In the genomic region with DNA sequence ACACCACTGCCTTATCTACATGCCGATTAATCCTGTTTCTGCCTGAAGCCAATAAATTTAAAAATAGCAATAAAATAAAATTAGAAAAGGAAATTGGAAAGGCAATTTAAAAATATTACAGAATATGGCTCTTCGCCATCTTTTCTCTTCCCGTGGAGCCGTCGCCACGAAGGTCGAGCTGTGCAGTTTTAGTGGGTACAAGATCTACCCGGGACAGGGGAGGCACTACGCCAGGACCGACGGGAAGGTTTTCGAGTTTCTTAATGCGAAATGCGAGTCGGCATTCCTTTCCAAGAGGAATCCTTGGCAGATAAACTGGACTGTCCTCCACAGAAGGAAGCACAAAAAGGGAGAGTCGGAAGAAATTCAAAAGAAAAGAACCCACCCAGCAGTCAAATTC, we compare ENCODE assay signal across 30 cellular contexts.
"Had no signal": no experiment of that assay in that cellular context is flagged by ENCODE, and none has a peak within 500 bp of the region (broad histone marks: within the 10 kb centered on the region; RNA-seq: fewer than 3 reads in every experiment).

No MANE protein-coding gene starts in this region.

- H3K4me1 ChIP-seq: adrenal gland, body of pancreas had no signal

- H3K36me3 ChIP-seq: adrenal gland, cardiac muscle cell had no signal

- H3K4me3 Mint-ChIP-seq: activated CD4-positive, alpha-beta T cell treated with anti-CD3 and anti-CD28 coated beads for 36 hours; activated CD4-positive, alpha-beta T cell treated with anti-CD3 and anti-CD28 coated beads, Interleukin-2, amount 10 ng/mL, durations not matched to agents 7 days and 5 days; activated CD8-positive, alpha-beta T cell treated with anti-CD3 and anti-CD28 coated beads for 36 hours; activated naive CD4-positive, alpha-beta T cell treated with anti-CD3 and anti-CD28 coated beads for 36 hours; activated naive CD4-positive, alpha-beta T cell treated with anti-CD3 and anti-CD28 coated beads, Interleukin-2, amount 50 U/mL, for 24 hours; activated naive CD8-positive, alpha-beta T cell treated with anti-CD3 and anti-CD28 coated beads for 36 hours; activated naive CD8-positive, alpha-beta T cell treated with anti-CD3 and anti-CD28 coated beads, Interleukin-2, amount 50 U/mL, for 24 hours; activated T-helper 1 cell treated with anti-CD3 and anti-CD28 coated beads, Interleukin-12 subunit alpha, Interleukin-12 subunit beta, Interleukin-2, Interleukin-4 antibody, amounts not matched to agents 30 ng/mL and 10 ng/mL and 1 ng/mL, durations not matched to agents 14 hours and 24 hours and 36 hours; central memory CD8-positive, alpha-beta T cell; dendritic cell treated with granulocyte-macrophage colony-stimulating factor and Interleukin-4, amounts not matched to agents 40 ng/mL and 50 ng/mL, for 4 days; endodermal cell; T-helper 17 cell; T-helper 2 cell treated with Interferon-gamma antibody and Interleukin-4, amounts not matched to agents 5 μg/mL and 100 μg/mL, for 36 hours had no signal

- H3K27ac ChIP-seq: adrenal gland, body of pancreas, cardiac muscle cell, coronary artery, dorsolateral prefrontal cortex had no signal

- H3K27me3 Mint-ChIP-seq: activated CD4-positive, alpha-beta T cell treated with anti-CD3 and anti-CD28 coated beads for 36 hours; activated CD4-positive, alpha-beta T cell treated with anti-CD3 and anti-CD28 coated beads, Interleukin-2, amount 10 ng/mL, durations not matched to agents 7 days and 5 days; activated CD8-positive, alpha-beta T cell treated with anti-CD3 and anti-CD28 coated beads for 36 hours; activated naive CD4-positive, alpha-beta T cell treated with anti-CD3 and anti-CD28 coated beads, Interleukin-2, amount 50 U/mL, for 24 hours; activated naive CD8-positive, alpha-beta T cell treated with anti-CD3 and anti-CD28 coated beads for 36 hours; activated naive CD8-positive, alpha-beta T cell treated with anti-CD3 and anti-CD28 coated beads, Interleukin-2, amount 50 U/mL, for 24 hours; dendritic cell treated with granulocyte-macrophage colony-stimulating factor and Interleukin-4, amounts not matched to agents 40 ng/mL and 50 ng/mL, for 4 days; T-helper 17 cell had no signal

- DNase-seq: activated CD4-positive, alpha-beta T cell treated with anti-CD3 and anti-CD28 coated beads for 36 hours; activated CD4-positive, alpha-beta T cell treated with anti-CD3 and anti-CD28 coated beads, Interleukin-2, amount 10 ng/mL, durations not matched to agents 7 days and 5 days; activated CD4-positive, alpha-beta T cell treated with anti-CD3 and anti-CD28 coated beads, Interleukin-2, amount 50 U/mL, for 4 hours; activated CD4-positive, CD25-positive, alpha-beta regulatory T cell; activated CD4-positive, CD25-positive, alpha-beta regulatory T cell treated with anti-CD3 and anti-CD28 coated beads, Interleukin-2, amount 50 U/mL, for 72 hours; activated CD8-positive, alpha-beta memory T cell treated with anti-CD3 and anti-CD28 coated beads for 24 hours; activated CD8-positive, alpha-beta T cell treated with anti-CD3 and anti-CD28 coated beads for 36 hours; activated effector memory CD4-positive, alpha-beta T cell treated with anti-CD3 and anti-CD28 coated beads, Interleukin-2, amount 50 U/mL, for 16 hours; activated naive CD4-positive, alpha-beta T cell treated with anti-CD3 and anti-CD28 coated beads for 36 hours; activated naive CD8-positive, alpha-beta T cell treated with anti-CD3 and anti-CD28 coated beads for 36 hours; activated naive CD8-positive, alpha-beta T cell treated with anti-CD3 and anti-CD28 coated beads, Interleukin-2, amount 50 U/mL, for 24 hours; activated T-cell treated with anti-CD3 and anti-CD28 coated beads, Interleukin-2, amount 50 U/mL, for 48 hours; adrenal gland; amygdala; body of pancreas; dorsolateral prefrontal cortex; effector memory CD4-positive, alpha-beta T cell; endodermal cell; foreskin fibroblast; T-helper 1 cell; T-helper 17 cell; T1000 had no signal

- H3K4me3 ChIP-seq: adrenal gland, body of pancreas, cardiac muscle cell, coronary artery, dorsolateral prefrontal cortex had no signal

- ATAC-seq: activated CD4-positive, alpha-beta T cell treated with anti-CD3 and anti-CD28 coated beads for 36 hours; activated CD8-positive, alpha-beta T cell treated with anti-CD3 and anti-CD28 coated beads for 36 hours; activated naive CD8-positive, alpha-beta T cell treated with anti-CD3 and anti-CD28 coated beads, Interleukin-2, amount 50 U/mL, for 24 hours; body of pancreas; esophagus mucosa; T-helper 17 cell had no signal

- H3K9me3 ChIP-seq: adrenal gland, body of pancreas had no signal

- H3K27me3 ChIP-seq: adrenal gland, body of pancreas, cardiac muscle cell, dorsolateral prefrontal cortex had no signal

- H3K4me1 Mint-ChIP-seq: activated CD4-positive, alpha-beta T cell treated with anti-CD3 and anti-CD28 coated beads for 36 hours; activated CD4-positive, alpha-beta T cell treated with anti-CD3 and anti-CD28 coated beads, Interleukin-2, amount 10 ng/mL, durations not matched to agents 7 days and 5 days; activated naive CD4-positive, alpha-beta T cell treated with anti-CD3 and anti-CD28 coated beads, Interleukin-2, amount 50 U/mL, for 24 hours; activated naive CD8-positive, alpha-beta T cell treated with anti-CD3 and anti-CD28 coated beads for 36 hours; activated naive CD8-positive, alpha-beta T cell treated with anti-CD3 and anti-CD28 coated beads, Interleukin-2, amount 50 U/mL, for 24 hours; central memory CD8-positive, alpha-beta T cell; endodermal cell; T-helper 17 cell had no signal
